9 cellular contexts compared by ENCODE assay signal in genomic region chr4:117085185-117085701, GRCh38. TPM values are rescaled to one million over a fixed set of nuclear protein-coding genes. Genes with fewer than 3 reads are reported as not detected.
DNase-seq lines count a peak whose midpoint lies in the region; ATAC-seq and TF ChIP-seq lines count a peak whose summit lies in the region.
"Had no signal": no experiment of that assay in that cellular context is flagged by ENCODE, and none has a peak within 500 bp of the region (broad histone marks: within the 10 kb centered on the region; RNA-seq: fewer than 3 reads in every experiment).

Gene TRAM1L1, minus strand, starts transcription at chr4:117085576. Its CDS starts 183 bp downstream, at chr4:117085393.

- H3K18ac ChIP-seq in mesenchymal stem cell (ENCODE audit: low read depth in 1 of 2, low read length in 2 of 2): peak within 1 kb of the TSS; percentile 26 to 75

- H3K4ac ChIP-seq in mesenchymal stem cell (ENCODE audit: low read depth in 1 of 2, low read length in 2 of 2): peak within 1 kb of the TSS in 1 of 2 experiments; percentile 87

- H4K8ac ChIP-seq in mesenchymal stem cell (ENCODE audit: low read length): peak within 1 kb of the TSS; percentile 86

- H3K9me3 ChIP-seq in mesenchymal stem cell (ENCODE audit: control insufficient read depth, low read length) (peaks cover 14% of the 10 kb centered on the region), thoracic aorta (no peaks in the 10 kb centered on the region)

- H2BK15ac ChIP-seq in mesenchymal stem cell (ENCODE audit: low read depth, poor library complexity, severe bottlenecking): no peak within 1 kb of the TSS

- H3K27ac ChIP-seq in HL-60 (replicated peaks) (no peak within 1 kb of the TSS), mesenchymal stem cell (ENCODE audit: low read length, poor library complexity, severe bottlenecking) (peak within 1 kb of the TSS; percentile 4), thoracic aorta (no peak within 1 kb of the TSS)

- peak within 1 kb of the TSS; percentile 11 for H2AFZ ChIP-seq in mesenchymal stem cell (ENCODE audit: low read depth, low read length)

- H3K36me3 ChIP-seq in mesenchymal stem cell (ENCODE audit: control insufficient read depth in 1 of 2, insufficient read depth in 2 of 2, low read depth in 1 of 2, low read length in 2 of 2) (no peaks in the 10 kb centered on the region), thoracic aorta (no peaks in the 10 kb centered on the region)

- H3K14ac ChIP-seq in mesenchymal stem cell (ENCODE audit: low read length in 2 of 2): no peak within 1 kb of the TSS

- peaks cover 2% of the 10 kb centered on the region for H3K79me1 ChIP-seq in mesenchymal stem cell (replicated peaks; ENCODE audit: low read length, poor library complexity, severe bottlenecking)

- H3K23ac ChIP-seq in mesenchymal stem cell (ENCODE audit: low read length in 2 of 2): no peak within 1 kb of the TSS

- no peak within 1 kb of the TSS for H2BK5ac ChIP-seq in mesenchymal stem cell (ENCODE audit: low read depth, low read length, poor library complexity, severe bottlenecking)

- DNase-seq in GM04504 (ENCODE audit: low read depth): peak; percentile 24
- DNase-seq in HL-60 (ENCODE audit: low read depth in 1 of 2, low spot score in 1 of 2): peak; percentile 2 to 5
- peak; percentile 42 for DNase-seq in SKM-1 (lab: John Stamatoyannopoulos, UW; ENCODE audit: unreplicated experiment)
- no peak for DNase-seq in epithelial cell of proximal tubule (ENCODE audit: low read depth)
- DNase-seq in mesenchymal stem cell: peak; percentile 79
- DNase-seq in thoracic aorta (ENCODE audit: low spot score): no peak
- no peak for DNase-seq in activated naive CD4-positive, alpha-beta T cell treated with anti-CD3 and anti-CD28 coated beads, Interleukin-2, amount 50 U/mL, for 16 hours
- DNase-seq: activated B cell treated with CpG ODN at 0.5 μM for 24 hours had no signal

- H3K27me3 ChIP-seq in HL-60 (ENCODE audit: insufficient read depth, poor library complexity, severe bottlenecking) (peaks cover 2% of the 10 kb centered on the region), mesenchymal stem cell (ENCODE audit: control insufficient read depth in 1 of 2, insufficient read depth in 1 of 2, low read length in 2 of 2) (no peaks in the 10 kb centered on the region), thoracic aorta (replicated peaks; ENCODE audit: insufficient read depth) (no peaks in the 10 kb centered on the region)

- H2AK5ac ChIP-seq in mesenchymal stem cell (ENCODE audit: low read length, severe bottlenecking): no peak within 1 kb of the TSS

- H3K4me3 ChIP-seq in HL-60 (replicated peaks; ENCODE audit: insufficient read depth, low read length) (peak within 1 kb of the TSS; percentile 47), epithelial cell of proximal tubule (ENCODE audit: low read depth, low read length) (peak within 1 kb of the TSS; percentile 66), mesenchymal stem cell (ENCODE audit: insufficient read depth in 1 of 2, low read depth in 1 of 2, low read length in 2 of 2) (peak within 1 kb of the TSS; percentile 79 to 85), thoracic aorta (peak within 1 kb of the TSS; percentile 85)

- peak within 1 kb of the TSS; percentile 83 for H4K91ac ChIP-seq in mesenchymal stem cell (ENCODE audit: low read length)

- H3K9ac ChIP-seq in mesenchymal stem cell (ENCODE audit: low read length): peak within 1 kb of the TSS; percentile 91

- 1% methylated on average over 35 of the region's 41 CpGs for WGBS in mesenchymal stem cell

- H3K4me1 ChIP-seq in mesenchymal stem cell (ENCODE audit: control insufficient read depth, insufficient read depth, low read depth, low read length) (no peaks in the 10 kb centered on the region), thoracic aorta (ENCODE audit: control insufficient read depth in 1 of 2, low read depth in 2 of 2) (peaks cover 0 to 4% of the 10 kb centered on the region in 2 donors)

- no peak for TF ChIP-seq CTCF in HL-60 (IDR thresholded peaks at IDR 0.05; ENCODE audit: insufficient read depth, low read length)
- no peak for TF ChIP-seq CTCF in epithelial cell of proximal tubule (conservative IDR thresholded peaks at IDR 0.05; ENCODE audit: low read depth, low read length)
- TF ChIP-seq CTCF in thoracic aorta (IDR thresholded peaks at IDR 0.05): no peak

- no peak for ATAC-seq in thoracic aorta (ENCODE audit: insufficient number of reproducible peaks, low FRiP score, low read depth)
- no peak for ATAC-seq in HG02840 (IDR thresholded peaks at IDR 0.05; ENCODE audit: low FRiP score, unreplicated experiment)

- peak within 1 kb of the TSS; percentile 77 for H3K4me2 ChIP-seq in mesenchymal stem cell (ENCODE audit: low read length, poor library complexity, severe bottlenecking)

- peak within 1 kb of the TSS; percentile 49 for H2BK120ac ChIP-seq in mesenchymal stem cell (ENCODE audit: low read depth, low read length)

- peak within 1 kb of the TSS in 1 of 2 experiments; percentile 83 for H2BK12ac ChIP-seq in mesenchymal stem cell (ENCODE audit: low read length in 2 of 2)

RNA-seq across cellular contexts. Expression of gene TRAM1L1, which starts in this region (rescaled TPM):
- total RNA-seq in epithelial cell of proximal tubule: 2.5 and 2.7 TPM in 2 replicates
- 4.8 TPM for polyA plus RNA-seq in mesenchymal stem cell (2013, experiment 1 of 2)
- 4.9 TPM for polyA plus RNA-seq in mesenchymal stem cell (2013, experiment 2 of 2)
- total RNA-seq in thoracic aorta: under 1 TPM; 0.68 to 0.78 TPM
- total RNA-seq: activated B cell treated with CpG ODN at 0.5 μM for 24 hours had no signal

Comparison
In these comparisons a context has a peak if more than half of its experiments do, and no peak if none do; other contexts are left out.
1. DNase-seq: peak in GM04504 (single experiment), HL-60 (2 of 2), SKM-1 (single experiment) and mesenchymal stem cell (single experiment); none in epithelial cell of proximal tubule (single experiment), thoracic aorta (single experiment) and activated naive CD4-positive, alpha-beta T cell treated with anti-CD3 and anti-CD28 coated beads, Interleukin-2, amount 50 U/mL, for 16 hours (single experiment).
2. Peak in every context shown above with its lines, with median percentiles within 50 percentile points of each other: H3K4me3 ChIP-seq.